Comparison of ENCODE assay signal across 22 cellular contexts in genomic region chr20:1711826-1712601, GRCh38.
DNase-seq lines count a peak whose midpoint lies in the region; ATAC-seq and TF ChIP-seq lines count a peak whose summit lies in the region.
"Had no signal": no experiment of that assay in that cellular context is flagged by ENCODE, and none has a peak within 500 bp of the region (broad histone marks: within the 10 kb centered on the region; RNA-seq: fewer than 3 reads in every experiment).

No MANE protein-coding gene starts in this region.

- no peak for TF ChIP-seq POLR2A in erythroblast (IDR thresholded peaks at IDR 0.05; ENCODE audit: low read length)
- no peak for TF ChIP-seq POLR2A in GM18505 (IDR thresholded peaks at IDR 0.05; ENCODE audit: borderline replicate concordance, extremely low read depth, insufficient read depth, insufficient read length)

- ATAC-seq in GM18505 (IDR thresholded peaks at IDR 0.05; ENCODE audit: unreplicated experiment) (no peak), GM19467 (IDR thresholded peaks at IDR 0.05; ENCODE audit: unreplicated experiment) (no peak), HG03457 (IDR thresholded peaks at IDR 0.05; ENCODE audit: unreplicated experiment) (no peak)
- ATAC-seq: activated CD8-positive, alpha-beta T cell treated with anti-CD3 and anti-CD28 coated beads, Interleukin-2, amount 10 ng/mL, durations not matched to agents 7 days and 5 days; heart left ventricle; right cardiac atrium; upper lobe of right lung had no signal

- DNase-seq in SHP77 (lab: John Stamatoyannopoulos, UW), result peak; percentile 51 to 56
- DNase-seq in SHP77 treated with DMSO at 0.1 percent for 48 hours (lab: John Stamatoyannopoulos, UW), result no peak
- peak; percentile 87 for DNase-seq in OCI-M1 (lab: John Stamatoyannopoulos, UW)
- peak; percentile 79 to 87 for DNase-seq in erythroblast (lab: John Stamatoyannopoulos, UW)
- peak; percentile 27 for DNase-seq in superior temporal gyrus (ENCODE audit: extremely low spot score)
- DNase-seq: activated CD4-positive, CD25-positive, alpha-beta regulatory T cell treated with anti-CD3 and anti-CD28 coated beads, Interleukin-2, amount 50 U/mL, for 72 hours; activated CD8-positive, alpha-beta T cell treated with anti-CD3 and anti-CD28 coated beads, Interleukin-2, amount 10 ng/mL, durations not matched to agents 7 days and 5 days; activated T-cell treated with anti-CD3 and anti-CD28 coated beads, Interleukin-2, amount 50 U/mL, for 1 hour; amniotic stem cell; GDM1; H7; mesendoderm; NCI-H1694 treated with DMSO at 0.1 percent for 48 hours; right cardiac atrium; RPMI8226; stomach; T1000; upper lobe of right lung had no signal
